1 cellular context compared by ENCODE assay signal in genomic region chr2:240878341-240878936, GRCh38.
TF ChIP-seq lines count a peak whose summit lies in the region.

No MANE protein-coding gene starts in this region.

TF ChIP-seq in SK-N-SH treated with all-trans-retinoic acid at 6 μM for 48 hours, 23 proteins besides CTCF, POLR2A, EP300 and RAD21:
- TF ChIP-seq TSHZ2 (CRISPR knock-in tag; IDR thresholded peaks at IDR 0.05) (no peak), ZNF8 (CRISPR knock-in tag; IDR thresholded peaks at IDR 0.05) (no peak), CSDC2 (CRISPR knock-in tag; IDR thresholded peaks at IDR 0.05) (no peak)
